Comparison of ENCODE assay signal across 8 cellular contexts in the genomic region with DNA sequence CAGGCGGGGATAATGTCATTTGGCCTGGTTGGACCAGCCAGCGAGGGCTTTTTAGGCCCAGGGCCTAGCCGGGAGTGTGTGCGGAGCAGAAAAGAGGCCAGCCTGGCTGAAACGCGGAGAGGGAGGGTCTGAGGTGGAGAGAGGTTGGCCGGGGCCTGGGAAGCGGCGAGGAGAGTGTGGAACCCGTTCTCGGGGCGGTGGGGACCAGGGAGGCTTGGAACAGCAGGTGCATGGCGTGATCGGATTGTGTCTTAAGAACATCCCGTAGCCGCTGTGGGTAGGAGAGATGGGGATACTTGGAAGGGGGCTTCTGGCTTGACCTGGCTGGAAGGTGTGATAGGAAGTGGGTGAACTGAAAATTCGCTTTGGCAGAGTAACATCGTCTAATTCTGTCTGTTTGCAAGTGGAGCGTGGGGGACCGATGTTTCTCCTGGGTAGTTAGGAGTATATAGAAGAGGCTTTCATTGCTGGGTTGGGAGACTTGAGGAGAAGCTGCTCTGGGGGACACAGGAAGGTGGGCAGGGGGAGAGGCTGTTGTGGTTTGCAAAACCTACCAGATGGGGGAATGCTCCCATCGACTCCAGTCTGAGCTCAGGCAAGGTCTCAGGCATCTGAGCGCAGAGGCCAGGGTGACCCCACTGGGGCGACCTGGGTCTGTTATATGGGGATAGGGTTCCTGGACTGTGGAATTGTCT. TPM values are rescaled to one million over a fixed set of nuclear protein-coding genes. Genes with fewer than 3 reads are reported as not detected.
DNase-seq lines count a peak whose midpoint lies in the region; ATAC-seq and TF ChIP-seq lines count a peak whose summit lies in the region.

No MANE protein-coding gene starts in this region.

- peak overlapping the region; percentile 91 for H3K27ac Mint-ChIP-seq in activated naive CD8-positive, alpha-beta T cell

- 22% methylated on average over 23 of the region's 23 CpGs for whole genome bisulfite sequencing in suprapubic skin

- peak overlapping the region; percentile 92 for H3K4me3 Mint-ChIP-seq in activated naive CD8-positive, alpha-beta T cell

- no peak for TF ChIP-seq CTCF in GM20000 (IDR thresholded peaks at IDR 0.05; ENCODE audit: extremely low read depth, missing control alignments)
- no peak for TF ChIP-seq CTCF in kidney epithelial cell (IDR thresholded peaks at IDR 0.05; ENCODE audit: insufficient read depth, low read length, poor library complexity, severe bottlenecking)
- TF ChIP-seq CTCF in suprapubic skin (IDR thresholded peaks at IDR 0.05) = no peak

- H3K79me2 ChIP-seq in ACC112 (ENCODE audit: control insufficient read depth, insufficient read depth, low read length, unreplicated experiment) = no peaks in the 10 kb centered on the region

- H3K27ac ChIP-seq in ACC112 (ENCODE audit: low read depth, low read length) (no peak overlapping the region), suprapubic skin (peak overlapping the region; percentile 89)

- TF ChIP-seq EP300 in suprapubic skin (IDR thresholded peaks at IDR 0.05) = no peak

- no peak for TF ChIP-seq POLR2A in suprapubic skin (IDR thresholded peaks at IDR 0.05)

- peaks cover 2% of the 10 kb centered on the region for H3K36me3 Mint-ChIP-seq in activated naive CD8-positive, alpha-beta T cell

- H2AFZ ChIP-seq in ACC112 (ENCODE audit: low read length, unreplicated experiment) = peak overlapping the region; percentile 50

- DNase-seq in GM20000 (ENCODE audit: low spot score) = peak; percentile 37
- DNase-seq in kidney epithelial cell (ENCODE audit: low read depth) = no peak
- DNase-seq in suprapubic skin (ENCODE audit: low spot score in 2 of 2) = no peak
- DNase-seq in dedifferentiated amniotic fluid mesenchymal stem cell (ENCODE audit: extremely low spot score) = no peak
- DNase-seq in hepatic stellate cell (ENCODE audit: low spot score) = no peak

- H3K4me1 ChIP-seq in ACC112 (ENCODE audit: control insufficient read depth, insufficient read depth, low read length, unreplicated experiment) (peaks cover 3% of the 10 kb centered on the region), suprapubic skin (peaks cover 36% of the 10 kb centered on the region)

- H3K27me3 ChIP-seq in ACC112 (ENCODE audit: insufficient read depth, low read length) (no peaks in the 10 kb centered on the region; the same call in 1 of the 2 replicates), kidney epithelial cell (ENCODE audit: control insufficient read depth, insufficient read depth, low read length) (peaks cover 10% of the 10 kb centered on the region), suprapubic skin (peaks cover 5% of the 10 kb centered on the region)

- H3K9me3 Mint-ChIP-seq in activated naive CD8-positive, alpha-beta T cell (ENCODE audit: low read depth) = no peaks in the 10 kb centered on the region

- H3K36me3 ChIP-seq in ACC112 (ENCODE audit: insufficient read depth, low read length) (no peaks in the 10 kb centered on the region), kidney epithelial cell (ENCODE audit: control insufficient read depth, insufficient read depth, low read length) (no peaks in the 10 kb centered on the region), suprapubic skin (peaks cover 3% of the 10 kb centered on the region)

- H3K27me3 Mint-ChIP-seq in activated naive CD8-positive, alpha-beta T cell = no peaks in the 10 kb centered on the region

- peaks cover 29% of the 10 kb centered on the region for H3K4me1 Mint-ChIP-seq in activated naive CD8-positive, alpha-beta T cell (ENCODE audit: low read depth)

- ATAC-seq in HG03469 (IDR thresholded peaks at IDR 0.05; ENCODE audit: unreplicated experiment) = no peak

- H3K4me3 ChIP-seq in ACC112 (ENCODE audit: low read depth, low read length) (peak overlapping the region; percentile 82), kidney epithelial cell (ENCODE audit: low read depth, low read length) (peak overlapping the region; percentile 69), suprapubic skin (peak overlapping the region; percentile 77)

- H3K9me3 ChIP-seq in suprapubic skin = no peaks in the 10 kb centered on the region

RNA-seq across cellular contexts. Expression of gene CERS4, which starts 0.9 kb away (rescaled TPM):
- total RNA-seq in kidney epithelial cell = 47.4 and 49.8 TPM in 2 replicates
- 100 to 1,000 TPM in 3 of 4 donors, 10 to 100 TPM in 1; 84.6 to 132 (median 118) TPM for total RNA-seq in suprapubic skin
